12 cellular contexts compared by ENCODE assay signal in the genomic region with DNA sequence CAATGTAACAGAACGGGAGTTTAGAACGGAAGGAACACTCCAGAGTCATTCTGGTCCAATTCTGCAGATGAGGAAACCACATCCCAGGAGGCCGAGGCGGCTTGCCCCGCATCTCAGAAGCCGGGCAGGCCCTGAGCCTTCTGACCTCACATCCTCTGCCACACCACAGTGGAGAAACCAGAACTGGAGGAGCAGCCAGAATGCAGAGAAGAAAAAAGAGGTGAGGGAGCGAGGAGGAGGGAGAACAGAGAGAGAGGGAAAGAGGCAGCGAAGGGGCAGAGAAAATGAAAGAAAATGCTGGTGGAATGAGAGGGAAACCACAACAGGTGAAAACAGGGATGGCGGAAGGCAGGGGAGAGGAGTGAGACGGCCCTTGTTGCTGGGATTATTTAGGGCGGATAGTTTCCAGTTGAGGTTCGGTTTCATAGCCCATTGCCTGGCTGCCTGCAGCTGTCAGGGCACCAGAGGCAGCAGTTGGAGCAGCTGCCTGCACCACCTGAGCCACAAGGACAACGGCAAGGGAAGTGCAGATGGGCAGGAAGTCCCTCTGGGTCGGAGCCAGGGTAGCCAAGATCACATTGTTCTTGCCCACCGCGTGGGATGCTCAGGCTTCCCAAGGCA. TPM values are rescaled to one million over a fixed set of nuclear protein-coding genes. Genes with fewer than 3 reads are reported as not detected.
DNase-seq lines count a peak whose midpoint lies in the region; ATAC-seq and TF ChIP-seq lines count a peak whose summit lies in the region.
"Had no signal": no experiment of that assay in that cellular context is flagged by ENCODE, and none has a peak within 500 bp of the region (broad histone marks: within the 10 kb centered on the region; RNA-seq: fewer than 3 reads in every experiment).

Gene HMHB1, plus strand, starts transcription at position 77 of the 621 bp plus-strand sequence.

- peak; percentile 48 for ATAC-seq in HG02884 (IDR thresholded peaks at IDR 0.05; ENCODE audit: unreplicated experiment)
- ATAC-seq in stimulated activated memory B cell treated with anti-CD40 and anti-IgM and Interleukin-4, amounts not matched to agents 10 μg/mL and 1 μg/mL and 100 μg/mL, for 72 hours, result peak; percentile 59
- ATAC-seq: left cardiac atrium, right lobe of liver had no signal

- peaks cover 7% of the 10 kb centered on the region for H3K27me3 Mint-ChIP-seq in activated T-cell treated with anti-CD3 and anti-CD28 coated beads, Interleukin-2, amount 50 U/mL, for 24 hours
- peaks cover 5% of the 10 kb centered on the region for H3K27me3 Mint-ChIP-seq in T-helper 1 cell treated with Interleukin-12 subunit alpha and Interleukin-12 subunit beta and Interleukin-4 antibody, amounts not matched to agents 30 μg/mL and 1 μg/mL, for 36 hours (ENCODE audit: low read depth)
- peaks cover 14% of the 10 kb centered on the region for H3K27me3 Mint-ChIP-seq in stimulated activated memory B cell treated with anti-CD40 and anti-IgM and Interleukin-4, amounts not matched to agents 10 μg/mL and 1 μg/mL and 100 μg/mL, for 72 hours
- H3K27me3 Mint-ChIP-seq in mesothelial cell of epicardium (ENCODE audit: low read depth), result peaks cover 12% of the 10 kb centered on the region

- H3K4me1 Mint-ChIP-seq in activated T-cell treated with anti-CD3 and anti-CD28 coated beads, Interleukin-2, amount 50 U/mL, for 24 hours (ENCODE audit: low read depth), result peaks cover 16% of the 10 kb centered on the region
- H3K4me1 Mint-ChIP-seq in T-helper 1 cell treated with Interleukin-12 subunit alpha and Interleukin-12 subunit beta and Interleukin-4 antibody, amounts not matched to agents 30 μg/mL and 1 μg/mL, for 36 hours (ENCODE audit: low read depth), result peaks cover 21% of the 10 kb centered on the region
- peaks cover 21% of the 10 kb centered on the region for H3K4me1 Mint-ChIP-seq in stimulated activated memory B cell treated with anti-CD40 and anti-IgM and Interleukin-4, amounts not matched to agents 10 μg/mL and 1 μg/mL and 100 μg/mL, for 72 hours
- H3K4me1 Mint-ChIP-seq in mesothelial cell of epicardium, result no peaks in the 10 kb centered on the region

- H3K27me3 ChIP-seq in PC-9 (ENCODE audit: insufficient read depth, low read depth), result no peaks in the 10 kb centered on the region
- H3K27me3 ChIP-seq: right lobe of liver had no signal

- CTCF ChIA-PET in PC-9 (lab: Charles Lee), result no interaction called here

- peak within 1 kb of the TSS; percentile 23 for H3K4me3 Mint-ChIP-seq in activated T-cell treated with anti-CD3 and anti-CD28 coated beads, Interleukin-2, amount 50 U/mL, for 24 hours
- H3K4me3 Mint-ChIP-seq in T-helper 1 cell treated with Interleukin-12 subunit alpha and Interleukin-12 subunit beta and Interleukin-4 antibody, amounts not matched to agents 30 μg/mL and 1 μg/mL, for 36 hours, result peak within 1 kb of the TSS; percentile 83
- H3K4me3 Mint-ChIP-seq in stimulated activated memory B cell treated with anti-CD40 and anti-IgM and Interleukin-4, amounts not matched to agents 10 μg/mL and 1 μg/mL and 100 μg/mL, for 72 hours, result peak within 1 kb of the TSS; percentile 59
- H3K4me3 Mint-ChIP-seq in mesothelial cell of epicardium, result no peak within 1 kb of the TSS

- no peaks in the 10 kb centered on the region for H3K36me3 Mint-ChIP-seq in activated T-cell treated with anti-CD3 and anti-CD28 coated beads, Interleukin-2, amount 50 U/mL, for 24 hours (ENCODE audit: low read depth)
- H3K36me3 Mint-ChIP-seq in T-helper 1 cell treated with Interleukin-12 subunit alpha and Interleukin-12 subunit beta and Interleukin-4 antibody, amounts not matched to agents 30 μg/mL and 1 μg/mL, for 36 hours (ENCODE audit: low read depth), result peaks cover 4% of the 10 kb centered on the region
- no peaks in the 10 kb centered on the region for H3K36me3 Mint-ChIP-seq in stimulated activated memory B cell treated with anti-CD40 and anti-IgM and Interleukin-4, amounts not matched to agents 10 μg/mL and 1 μg/mL and 100 μg/mL, for 72 hours
- no peaks in the 10 kb centered on the region for H3K36me3 Mint-ChIP-seq in mesothelial cell of epicardium

- no peaks in the 10 kb centered on the region for H3K79me2 ChIP-seq in PC-9 (ENCODE audit: low read depth)

- no TSS peak for BruUV-seq in PC-9 (replicated peaks; lab: Mats Ljungman, UMichigan)

- H3K9me3 Mint-ChIP-seq in activated T-cell treated with anti-CD3 and anti-CD28 coated beads, Interleukin-2, amount 50 U/mL, for 24 hours, result no peaks in the 10 kb centered on the region
- H3K9me3 Mint-ChIP-seq in T-helper 1 cell treated with Interleukin-12 subunit alpha and Interleukin-12 subunit beta and Interleukin-4 antibody, amounts not matched to agents 30 μg/mL and 1 μg/mL, for 36 hours, result peaks cover 6% of the 10 kb centered on the region
- H3K9me3 Mint-ChIP-seq in stimulated activated memory B cell treated with anti-CD40 and anti-IgM and Interleukin-4, amounts not matched to agents 10 μg/mL and 1 μg/mL and 100 μg/mL, for 72 hours, result no peaks in the 10 kb centered on the region
- peaks cover 11% of the 10 kb centered on the region for H3K9me3 Mint-ChIP-seq in mesothelial cell of epicardium

- no peaks in the 10 kb centered on the region for H4K20me1 ChIP-seq in PC-9 (ENCODE audit: insufficient read depth)

- DNase-seq in activated T-cell treated with anti-CD3 and anti-CD28 coated beads, Interleukin-2, amount 50 U/mL, for 24 hours, result no peak
- DNase-seq in activated T-cell treated with anti-CD3 and anti-CD28 coated beads for 4 hours (no peak), PC-9 (no peak), mesothelial cell of epicardium (ENCODE audit: low spot score in 2 of 2, unreplicated experiment in 2 of 2) (no peak), NCI-H187 (lab: John Stamatoyannopoulos, UW) (no peak)
- DNase-seq: left cardiac atrium; right lobe of liver; stimulated activated naive CD4-positive, alpha-beta T cell had no signal

- H3K4me3 ChIP-seq in PC-9, result no peak within 1 kb of the TSS
- H3K4me3 ChIP-seq: right lobe of liver, SK-N-MC had no signal

- no peak within 1 kb of the TSS for H3K27ac Mint-ChIP-seq in activated T-cell treated with anti-CD3 and anti-CD28 coated beads, Interleukin-2, amount 50 U/mL, for 24 hours
- peak within 1 kb of the TSS; percentile 58 for H3K27ac Mint-ChIP-seq in T-helper 1 cell treated with Interleukin-12 subunit alpha and Interleukin-12 subunit beta and Interleukin-4 antibody, amounts not matched to agents 30 μg/mL and 1 μg/mL, for 36 hours
- H3K27ac Mint-ChIP-seq in stimulated activated memory B cell treated with anti-CD40 and anti-IgM and Interleukin-4, amounts not matched to agents 10 μg/mL and 1 μg/mL and 100 μg/mL, for 72 hours, result peak within 1 kb of the TSS; percentile 62
- no peak within 1 kb of the TSS for H3K27ac Mint-ChIP-seq in mesothelial cell of epicardium

- no peak within 1 kb of the TSS for H2AFZ ChIP-seq in PC-9

- POLR2A ChIA-PET in PC-9 (lab: Charles Lee; ENCODE audit: unreplicated experiment), result no interaction called here

- no peak within 1 kb of the TSS for H3K27ac ChIP-seq in PC-9
- H3K27ac ChIP-seq: right lobe of liver, SK-N-MC had no signal

- no peak within 1 kb of the TSS for H3K4me2 ChIP-seq in PC-9

- no peaks in the 10 kb centered on the region for H3K36me3 ChIP-seq in PC-9 (ENCODE audit: low read depth)
- H3K36me3 ChIP-seq: right lobe of liver had no signal

- TF ChIP-seq CTCF in PC-9 (conservative IDR thresholded peaks at IDR 0.05) (no peak), mesothelial cell of epicardium (IDR thresholded peaks at IDR 0.05; ENCODE audit: unreplicated experiment) (no peak)

- no peaks in the 10 kb centered on the region for H3F3A ChIP-seq in PC-9 (ENCODE audit: insufficient read depth, low read depth)

- H3K4me1 ChIP-seq in PC-9 (replicated peaks; ENCODE audit: insufficient read depth), result no peaks in the 10 kb centered on the region
- H3K4me1 ChIP-seq: right lobe of liver had no signal

- no peaks in the 10 kb centered on the region; the same call in 1 of the 2 replicates for H3K9me2 ChIP-seq in PC-9 (ENCODE audit: insufficient read depth)

- intact Hi-C loops in PC-9 (cut with micrococcal nuclease; ENCODE audit: unreplicated experiment), result no loop called here

- H3K9me3 ChIP-seq in PC-9 (ENCODE audit: insufficient read depth, low read depth), result no peaks in the 10 kb centered on the region
- H3K9me3 ChIP-seq: right lobe of liver had no signal

RNA-seq across cellular contexts. Expression of gene HMHB1, which starts in this region (rescaled TPM):
- total RNA-seq in PC-9 (2021), result not detected in 2 replicates
- not detected in 3 replicates for total RNA-seq in mesothelial cell of epicardium
- total RNA-seq: left cardiac atrium, right lobe of liver had no signal

Comparison
In these comparisons a context has a peak if more than half of its experiments do, and no peak if none do; other contexts are left out.
1. H3K27ac Mint-ChIP-seq: peak in T-helper 1 cell treated with Interleukin-12 subunit alpha and Interleukin-12 subunit beta and Interleukin-4 antibody, amounts not matched to agents 30 μg/mL and 1 μg/mL, for 36 hours (single experiment) and stimulated activated memory B cell treated with anti-CD40 and anti-IgM and Interleukin-4, amounts not matched to agents 10 μg/mL and 1 μg/mL and 100 μg/mL, for 72 hours (single experiment); none in activated T-cell treated with anti-CD3 and anti-CD28 coated beads, Interleukin-2, amount 50 U/mL, for 24 hours (single experiment) and mesothelial cell of epicardium (single experiment).